6 cellular contexts compared by ENCODE assay signal in the genomic region with DNA sequence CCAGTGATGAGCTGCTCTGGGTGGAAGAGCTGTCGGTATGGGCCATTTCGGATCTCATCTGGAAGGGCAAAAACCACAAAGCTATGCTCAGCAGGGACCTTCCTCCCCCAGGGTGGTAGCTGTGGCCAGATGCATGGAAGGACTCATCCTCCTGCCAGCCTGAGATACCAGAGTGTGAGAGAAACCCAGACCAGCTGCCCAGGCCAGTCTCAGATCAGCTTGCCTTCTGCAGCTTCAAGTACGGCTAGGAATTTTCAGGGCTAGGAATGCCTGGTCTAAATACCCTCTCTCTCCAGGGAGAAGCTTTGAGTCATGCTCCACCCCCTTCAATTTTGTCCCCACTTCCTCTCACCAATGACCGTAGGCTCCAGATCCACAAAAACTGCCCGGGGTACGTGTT. TPM values are rescaled to one million over a fixed set of nuclear protein-coding genes. Genes with fewer than 3 reads are reported as not detected.
DNase-seq lines count a peak whose midpoint lies in the region; ATAC-seq and TF ChIP-seq lines count a peak whose summit lies in the region.

No MANE protein-coding gene starts in this region.

- H3K36me3 Mint-ChIP-seq in WTC11 = peaks cover 19% of the 10 kb centered on the region; the same call in 1 of the 2 replicates

- H3K4me1 Mint-ChIP-seq in WTC11 = peaks cover 25% of the 10 kb centered on the region

- DNase-seq in EH (ENCODE audit: low read depth) (peak; percentile 47), WTC11 (ENCODE audit: low spot score) (no peak), myocyte (ENCODE audit: low read depth) (peak; percentile 97), NCI-H526 treated with DMSO at 0.1 percent for 48 hours (lab: John Stamatoyannopoulos, UW) (no peak), HPDE6-E6E7 (ENCODE audit: extremely low spot score) (no peak)

- no peaks in the 10 kb centered on the region for H3K9me3 Mint-ChIP-seq in WTC11

- POLR2A ChIA-PET in WTC11 (lab: Charles Lee) = interaction anchor here (1.4 to 2.0 kb wide), 3 partner anchors 43 to 75 kb away, joined by 3 to 9 read pairs (median 7); a partner anchor contains a TSS

- H3K4me3 Mint-ChIP-seq in WTC11 = peak overlapping the region; percentile 79; the same call in 1 of the 2 replicates

- CTCF ChIA-PET in WTC11 (lab: Charles Lee) = interaction anchor here (0.8 to 4.7 kb wide), 4 partner anchors 27 to 80 kb away, joined by 3 to 33 read pairs (median 5); a partner anchor contains a TSS

- no peak overlapping the region for H3K27ac Mint-ChIP-seq in WTC11

- peaks cover 53% of the 10 kb centered on the region for H3K27me3 Mint-ChIP-seq in WTC11 (ENCODE audit: low read depth)

- ATAC-seq in WTC11 (no peak), GM18502 (IDR thresholded peaks at IDR 0.05; ENCODE audit: poor library complexity, unreplicated experiment) (no peak)

- TF ChIP-seq CTCF in WTC11 (IDR thresholded peaks at IDR 0.05) = no peak

TF ChIP-seq in WTC11, 78 proteins besides CTCF, POLR2A, EP300 and RAD21 (continues in another document):
- TF ChIP-seq, protein P1, sequence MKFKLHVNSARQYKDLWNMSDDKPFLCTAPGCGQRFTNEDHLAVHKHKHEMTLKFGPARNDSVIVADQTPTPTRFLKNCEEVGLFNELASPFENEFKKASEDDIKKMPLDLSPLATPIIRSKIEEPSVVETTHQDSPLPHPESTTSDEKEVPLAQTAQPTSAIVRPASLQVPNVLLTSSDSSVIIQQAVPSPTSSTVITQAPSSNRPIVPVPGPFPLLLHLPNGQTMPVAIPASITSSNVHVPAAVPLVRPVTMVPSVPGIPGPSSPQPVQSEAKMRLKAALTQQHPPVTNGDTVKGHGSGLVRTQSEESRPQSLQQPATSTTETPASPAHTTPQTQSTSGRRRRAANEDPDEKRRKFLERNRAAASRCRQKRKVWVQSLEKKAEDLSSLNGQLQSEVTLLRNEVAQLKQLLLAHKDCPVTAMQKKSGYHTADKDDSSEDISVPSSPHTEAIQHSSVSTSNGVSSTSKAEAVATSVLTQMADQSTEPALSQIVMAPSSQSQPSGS (CRISPR knock-in tag; IDR thresholded peaks at IDR 0.05; ENCODE audit: borderline replicate concordance, low read depth) = no peak
- TF ChIP-seq ETV6 (CRISPR knock-in tag; IDR thresholded peaks at IDR 0.05) = no peak
- no peak for TF ChIP-seq SMAD3 (CRISPR knock-in tag; IDR thresholded peaks at IDR 0.05; ENCODE audit: borderline replicate concordance)
- TF ChIP-seq ELF4 (CRISPR knock-in tag; IDR thresholded peaks at IDR 0.05; ENCODE audit: low read depth) = no peak
- no peak for TF ChIP-seq CBFB (CRISPR knock-in tag; IDR thresholded peaks at IDR 0.05; ENCODE audit: low read depth)
- no peak for TF ChIP-seq SOX15 (CRISPR knock-in tag; IDR thresholded peaks at IDR 0.05)
- TF ChIP-seq CREB1 (CRISPR knock-in tag; IDR thresholded peaks at IDR 0.05) = no peak
- TF ChIP-seq IRF2 (CRISPR knock-in tag; IDR thresholded peaks at IDR 0.05; ENCODE audit: borderline replicate concordance, low read depth) = no peak
- TF ChIP-seq ZNF219 (CRISPR knock-in tag; IDR thresholded peaks at IDR 0.05; ENCODE audit: borderline replicate concordance) = no peak
- TF ChIP-seq, protein P2, sequence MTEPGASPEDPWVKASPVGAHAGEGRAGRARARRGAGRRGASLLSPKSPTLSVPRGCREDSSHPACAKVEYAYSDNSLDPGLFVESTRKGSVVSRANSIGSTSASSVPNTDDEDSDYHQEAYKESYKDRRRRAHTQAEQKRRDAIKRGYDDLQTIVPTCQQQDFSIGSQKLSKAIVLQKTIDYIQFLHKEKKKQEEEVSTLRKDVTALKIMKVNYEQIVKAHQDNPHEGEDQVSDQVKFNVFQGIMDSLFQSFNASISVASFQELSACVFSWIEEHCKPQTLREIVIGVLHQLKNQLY (CRISPR knock-in tag; IDR thresholded peaks at IDR 0.05) = no peak
- TF ChIP-seq, protein P3, sequence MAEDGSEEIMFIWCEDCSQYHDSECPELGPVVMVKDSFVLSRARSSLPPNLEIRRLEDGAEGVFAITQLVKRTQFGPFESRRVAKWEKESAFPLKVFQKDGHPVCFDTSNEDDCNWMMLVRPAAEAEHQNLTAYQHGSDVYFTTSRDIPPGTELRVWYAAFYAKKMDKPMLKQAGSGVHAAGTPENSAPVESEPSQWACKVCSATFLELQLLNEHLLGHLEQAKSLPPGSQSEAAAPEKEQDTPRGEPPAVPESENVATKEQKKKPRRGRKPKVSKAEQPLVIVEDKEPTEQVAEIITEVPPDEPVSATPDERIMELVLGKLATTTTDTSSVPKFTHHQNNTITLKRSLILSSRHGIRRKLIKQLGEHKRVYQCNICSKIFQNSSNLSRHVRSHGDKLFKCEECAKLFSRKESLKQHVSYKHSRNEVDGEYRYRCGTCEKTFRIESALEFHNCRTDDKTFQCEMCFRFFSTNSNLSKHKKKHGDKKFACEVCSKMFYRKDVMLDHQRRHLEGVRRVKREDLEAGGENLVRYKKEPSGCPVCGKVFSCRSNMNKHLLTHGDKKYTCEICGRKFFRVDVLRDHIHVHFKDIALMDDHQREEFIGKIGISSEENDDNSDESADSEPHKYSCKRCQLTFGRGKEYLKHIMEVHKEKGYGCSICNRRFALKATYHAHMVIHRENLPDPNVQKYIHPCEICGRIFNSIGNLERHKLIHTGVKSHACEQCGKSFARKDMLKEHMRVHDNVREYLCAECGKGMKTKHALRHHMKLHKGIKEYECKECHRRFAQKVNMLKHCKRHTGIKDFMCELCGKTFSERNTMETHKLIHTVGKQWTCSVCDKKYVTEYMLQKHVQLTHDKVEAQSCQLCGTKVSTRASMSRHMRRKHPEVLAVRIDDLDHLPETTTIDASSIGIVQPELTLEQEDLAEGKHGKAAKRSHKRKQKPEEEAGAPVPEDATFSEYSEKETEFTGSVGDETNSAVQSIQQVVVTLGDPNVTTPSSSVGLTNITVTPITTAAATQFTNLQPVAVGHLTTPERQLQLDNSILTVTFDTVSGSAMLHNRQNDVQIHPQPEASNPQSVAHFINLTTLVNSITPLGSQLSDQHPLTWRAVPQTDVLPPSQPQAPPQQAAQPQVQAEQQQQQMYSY (CRISPR knock-in tag; IDR thresholded peaks at IDR 0.05) = no peak
- TF ChIP-seq JAZF1 (CRISPR knock-in tag; IDR thresholded peaks at IDR 0.05) = no peak
- TF ChIP-seq, protein P4, sequence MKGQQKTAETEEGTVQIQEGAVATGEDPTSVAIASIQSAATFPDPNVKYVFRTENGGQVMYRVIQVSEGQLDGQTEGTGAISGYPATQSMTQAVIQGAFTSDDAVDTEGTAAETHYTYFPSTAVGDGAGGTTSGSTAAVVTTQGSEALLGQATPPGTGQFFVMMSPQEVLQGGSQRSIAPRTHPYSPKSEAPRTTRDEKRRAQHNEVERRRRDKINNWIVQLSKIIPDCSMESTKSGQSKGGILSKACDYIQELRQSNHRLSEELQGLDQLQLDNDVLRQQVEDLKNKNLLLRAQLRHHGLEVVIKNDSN (CRISPR knock-in tag; IDR thresholded peaks at IDR 0.05) = no peak
- TF ChIP-seq, protein P5, sequence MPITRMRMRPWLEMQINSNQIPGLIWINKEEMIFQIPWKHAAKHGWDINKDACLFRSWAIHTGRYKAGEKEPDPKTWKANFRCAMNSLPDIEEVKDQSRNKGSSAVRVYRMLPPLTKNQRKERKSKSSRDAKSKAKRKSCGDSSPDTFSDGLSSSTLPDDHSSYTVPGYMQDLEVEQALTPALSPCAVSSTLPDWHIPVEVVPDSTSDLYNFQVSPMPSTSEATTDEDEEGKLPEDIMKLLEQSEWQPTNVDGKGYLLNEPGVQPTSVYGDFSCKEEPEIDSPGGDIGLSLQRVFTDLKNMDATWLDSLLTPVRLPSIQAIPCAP (CRISPR knock-in tag; IDR thresholded peaks at IDR 0.05) = no peak
- TF ChIP-seq, protein P6, sequence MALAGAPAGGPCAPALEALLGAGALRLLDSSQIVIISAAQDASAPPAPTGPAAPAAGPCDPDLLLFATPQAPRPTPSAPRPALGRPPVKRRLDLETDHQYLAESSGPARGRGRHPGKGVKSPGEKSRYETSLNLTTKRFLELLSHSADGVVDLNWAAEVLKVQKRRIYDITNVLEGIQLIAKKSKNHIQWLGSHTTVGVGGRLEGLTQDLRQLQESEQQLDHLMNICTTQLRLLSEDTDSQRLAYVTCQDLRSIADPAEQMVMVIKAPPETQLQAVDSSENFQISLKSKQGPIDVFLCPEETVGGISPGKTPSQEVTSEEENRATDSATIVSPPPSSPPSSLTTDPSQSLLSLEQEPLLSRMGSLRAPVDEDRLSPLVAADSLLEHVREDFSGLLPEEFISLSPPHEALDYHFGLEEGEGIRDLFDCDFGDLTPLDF (CRISPR knock-in tag; IDR thresholded peaks at IDR 0.05) = no peak
- no peak for TF ChIP-seq ZNF232 (CRISPR knock-in tag; IDR thresholded peaks at IDR 0.05)
- TF ChIP-seq, protein P7, sequence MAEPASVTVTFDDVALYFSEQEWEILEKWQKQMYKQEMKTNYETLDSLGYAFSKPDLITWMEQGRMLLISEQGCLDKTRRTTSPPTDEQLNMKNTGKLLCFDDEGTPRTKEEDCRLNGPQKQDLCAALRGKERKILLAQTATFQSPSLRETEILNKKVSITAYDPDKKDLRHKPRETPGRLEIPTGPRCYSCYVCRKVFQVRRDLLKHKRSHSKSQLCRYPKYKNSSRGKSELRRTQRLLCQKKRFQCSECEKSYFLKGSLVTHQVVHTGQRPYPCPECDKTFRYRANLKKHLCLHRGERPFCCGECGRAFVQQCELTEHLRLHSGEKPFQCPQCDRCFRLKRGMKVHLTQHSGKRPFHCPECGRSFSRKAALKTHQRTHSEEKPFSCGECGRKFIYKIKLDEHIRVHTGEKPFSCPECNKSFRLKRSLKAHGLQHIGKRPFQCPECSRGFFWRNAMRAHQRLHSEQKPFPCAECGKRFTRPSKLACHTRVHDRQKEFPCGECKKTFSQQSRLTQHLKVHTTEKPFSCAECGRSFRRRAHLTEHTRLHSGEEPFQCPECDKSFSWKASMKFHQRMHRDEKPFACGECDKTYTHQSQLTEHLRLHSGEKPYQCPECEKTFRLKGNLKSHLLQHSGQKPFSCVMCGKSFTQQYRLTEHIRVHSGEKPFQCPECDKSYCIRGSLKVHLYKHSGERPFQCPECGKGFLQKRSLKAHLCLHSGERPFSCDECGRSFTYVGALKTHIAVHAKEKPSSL (CRISPR knock-in tag; conservative IDR thresholded peaks at IDR 0.05) = no peak
- TF ChIP-seq ZNF423 (CRISPR knock-in tag; IDR thresholded peaks at IDR 0.05) = no peak

RNA-seq across cellular contexts. Expression of a gene that starts 1.4 kb away (rescaled TPM):
- 0.20 TPM in 1 of 3 replicates, not detected in the others for total RNA-seq in WTC11 (2021)
- 0.11 TPM in 1 of 2 replicates, not detected in the other for total RNA-seq in myocyte
- polyA plus RNA-seq in myocyte (2012) = not detected

RNA-seq across cellular contexts. Expression of a gene that starts 2.1 kb away (rescaled TPM):
- total RNA-seq in WTC11 (2021) = 40.8 to 58.7 TPM (median 52.3 TPM) in 3 replicates
- total RNA-seq in myocyte = 120 and 128 TPM in 2 replicates
- 65.1 TPM for polyA plus RNA-seq in myocyte (2012)

RNA-seq across cellular contexts. Expression of a gene that starts 6.4 kb away (rescaled TPM):
- total RNA-seq in WTC11 (2021) (27.4 to 28.8 TPM (median 27.5 TPM) in 3 replicates), myocyte (18.3 and 19.4 TPM in 2 replicates)
- polyA plus RNA-seq in myocyte (2012) = 65.8 TPM

RNA-seq across cellular contexts. Expression of a gene that starts 6.4 kb away (rescaled TPM):
- total RNA-seq in WTC11 (2021) (5.2 to 6.4 TPM (median 6.1 TPM) in 3 replicates), myocyte (3.5 and 4.6 TPM in 2 replicates)
- 7.6 TPM for polyA plus RNA-seq in myocyte (2012)

RNA-seq across cellular contexts. Expression of a gene that starts 22.1 kb away (rescaled TPM):
- total RNA-seq in WTC11 (2021) (56.9 to 70.4 TPM (median 58.0 TPM) in 3 replicates), myocyte (27.9 and 36.4 TPM in 2 replicates)
- 23.4 TPM for polyA plus RNA-seq in myocyte (2012)

Comparison
In these comparisons a context has a peak if more than half of its experiments do, and no peak if none do; other contexts are left out.
1. DNase-seq: peak in EH (single experiment) and myocyte (single experiment); none in WTC11 (single experiment), NCI-H526 treated with DMSO at 0.1 percent for 48 hours (single experiment) and HPDE6-E6E7 (single experiment).